Comparison of ENCODE assay signal across 14 cellular contexts in genomic region chr4:72366601-72367000, GRCh38.
A peak's percentile ranks its signal among the peaks of the same experiment; 100 is the strongest.
DNase-seq lines count a peak whose midpoint lies in the region; ATAC-seq and TF ChIP-seq lines count a peak whose summit lies in the region.
"Had no signal": no experiment of that assay in that cellular context is flagged by ENCODE, and none has a peak within 500 bp of the region (broad histone marks: within the 10 kb centered on the region; RNA-seq: fewer than 3 reads in every experiment).

No MANE protein-coding gene starts in this region.

- H2AFZ ChIP-seq in IMR-90 (replicated peaks; ENCODE audit: low read length, poor library complexity), result no peak overlapping the region

- no TSS peak for BruUV-seq in IMR-90 (replicated peaks; lab: Mats Ljungman, UMichigan)

- TF ChIP-seq POLR2A in IMR-90 (IDR thresholded peaks at IDR 0.05; ENCODE audit: low read depth, low read length), result no peak

- DNase-seq in Caki2 (ENCODE audit: low read depth), result peak; percentile 5
- DNase-seq in IMR-90, result no peak
- DNase-seq in dedifferentiated amniotic fluid mesenchymal stem cell (ENCODE audit: extremely low spot score), result peak; percentile 35
- peak; percentile 21 for DNase-seq in stromal cell of bone marrow (ENCODE audit: low read depth)
- no peak for DNase-seq in activated CD8-positive, alpha-beta memory T cell treated with anti-CD3 and anti-CD28 coated beads, Interleukin-2, amount 50 U/mL, for 48 hours
- DNase-seq: COR-L47, MM.1S, NCI-H1105 treated with DMSO at 0.1 percent for 48 hours, NCI-H187, NCI-H69 had no signal

- no peak overlapping the region for H2BK120ac ChIP-seq in IMR-90 (ENCODE audit: low read depth, low read length)

- H3K9me1 ChIP-seq in IMR-90 (ENCODE audit: insufficient read depth, low read length), result no peaks in the 10 kb centered on the region

- no peak overlapping the region for H4K5ac ChIP-seq in IMR-90 (ENCODE audit: low read depth, low read length)

- in situ Hi-C loops in Caki2 (cut with HindIII; ENCODE audit: low pct_unique_long_range_greater_than_20kb, low sequenced_read_pairs), result no loop called here
- in situ Hi-C loops in IMR-90 (cut with MboI; ENCODE audit: low sequenced_read_pairs), result no loop called here

- ATAC-seq in IMR-90 (ENCODE audit: low read depth), result peak; percentile 27; the same call in 1 of the 2 replicates
- no peak for ATAC-seq in GM18873 (IDR thresholded peaks at IDR 0.05; ENCODE audit: low FRiP score, unreplicated experiment)
- no peak for ATAC-seq in GM19351 (IDR thresholded peaks at IDR 0.05; ENCODE audit: unreplicated experiment)

- H2BK15ac ChIP-seq in IMR-90 (ENCODE audit: low read depth, low read length), result no peak overlapping the region

- H3K27ac ChIP-seq in IMR-90 (ENCODE audit: insufficient read depth, low read length), result no peak overlapping the region
- H3K27ac ChIP-seq: C4-2B, KMS-11 had no signal

- TF ChIP-seq RAD21 in IMR-90 (IDR thresholded peaks at IDR 0.05; ENCODE audit: low read length), result no peak

- no peak overlapping the region for H2AK9ac ChIP-seq in IMR-90 (replicated peaks; ENCODE audit: low read depth, low read length, poor library complexity)

- no peak overlapping the region for H3K4me2 ChIP-seq in IMR-90 (ENCODE audit: low read depth, low read length)
- H3K4me2 ChIP-seq: KMS-11 had no signal

- H3K14ac ChIP-seq in IMR-90 (replicated peaks; ENCODE audit: low read depth, low read length), result no peak overlapping the region

- no peaks in the 10 kb centered on the region for H3K4me1 ChIP-seq in IMR-90 (ENCODE audit: control insufficient read depth, insufficient read depth, low read length)

- POLR2A ChIA-PET in IMR-90 (lab: Charles Lee; ENCODE audit: unreplicated experiment), result no interaction called here

- no peak overlapping the region for H4K8ac ChIP-seq in IMR-90 (ENCODE audit: low read depth in 2 of 2, low read length in 2 of 2)

- H3K56ac ChIP-seq in IMR-90 (ENCODE audit: extremely low read depth, insufficient read depth, low read length), result no peak overlapping the region

- dilution Hi-C loops in IMR-90 (cut with HindIII; ENCODE audit: low sequenced_read_pairs, unreplicated experiment), result no loop called here

- H2AK5ac ChIP-seq in IMR-90 (ENCODE audit: low read depth, low read length), result no peak overlapping the region

- no peaks in the 10 kb centered on the region for H3K9me3 ChIP-seq in IMR-90 (ENCODE audit: control insufficient read depth, insufficient read depth, low read length)

- no peaks in the 10 kb centered on the region for H3K79me1 ChIP-seq in IMR-90 (ENCODE audit: low read depth in 1 of 2, low read length in 2 of 2)

- CTCF ChIA-PET in IMR-90 (lab: Yijun Ruan, JAX), result no interaction called here

- H3K4me3 ChIP-seq in IMR-90 (ENCODE audit: insufficient read depth, low read depth, low read length), result no peak overlapping the region

- H2BK20ac ChIP-seq in IMR-90 (ENCODE audit: low read depth, low read length), result no peak overlapping the region

- no peak overlapping the region for H3K23ac ChIP-seq in IMR-90 (ENCODE audit: low read depth, low read length)

- no peak overlapping the region for H2BK5ac ChIP-seq in IMR-90 (ENCODE audit: low read depth, low read length, poor library complexity, severe bottlenecking)

- H3K18ac ChIP-seq in IMR-90 (ENCODE audit: low read depth, low read length), result no peak overlapping the region

- H3K9ac ChIP-seq in IMR-90 (ENCODE audit: low read depth, low read length), result no peak overlapping the region
- H3K9ac ChIP-seq: KMS-11 had no signal

- H3K27me3 ChIP-seq in IMR-90 (ENCODE audit: control insufficient read depth, insufficient read depth, low read length), result no peaks in the 10 kb centered on the region

- no peak overlapping the region for H4K91ac ChIP-seq in IMR-90 (ENCODE audit: insufficient read depth, low read depth, low read length)

- TF ChIP-seq CTCF in IMR-90 (conservative IDR thresholded peaks at IDR 0.05; ENCODE audit: low read depth, low read length), result no peak

- no peak overlapping the region for H3K4ac ChIP-seq in IMR-90 (ENCODE audit: low read depth, low read length)

- H4K20me1 ChIP-seq in IMR-90 (ENCODE audit: insufficient read depth, low read length), result no peaks in the 10 kb centered on the region

- intact Hi-C loops in IMR-90 (cut with micrococcal nuclease), result no loop called here

- H3K36me3 ChIP-seq in IMR-90 (ENCODE audit: control insufficient read depth, insufficient read depth, low read length), result no peaks in the 10 kb centered on the region

TF ChIP-seq in IMR-90, 13 proteins besides CTCF, POLR2A, EP300 and RAD21:
- TF ChIP-seq RFX5 (IDR thresholded peaks at IDR 0.05; ENCODE audit: low read depth, low read length) (no peak), MAZ (IDR thresholded peaks at IDR 0.05; ENCODE audit: borderline replicate concordance, low read depth, low read length) (no peak), CHD1 (IDR thresholded peaks at IDR 0.05; ENCODE audit: low read depth, low read length) (no peak), FOS (IDR thresholded peaks at IDR 0.05; ENCODE audit: low read depth, low read length) (no peak), NFE2L2 (IDR thresholded peaks at IDR 0.05; ENCODE audit: low read depth, low read length) (no peak), BHLHE40 (IDR thresholded peaks at IDR 0.05; ENCODE audit: low read depth, low read length) (no peak), SMC3 (IDR thresholded peaks at IDR 0.05; ENCODE audit: low read depth, low read length) (no peak), MXI1 (IDR thresholded peaks at IDR 0.05; ENCODE audit: borderline replicate concordance, low read depth, low read length) (no peak)
- TF ChIP-seq, protein P1, sequence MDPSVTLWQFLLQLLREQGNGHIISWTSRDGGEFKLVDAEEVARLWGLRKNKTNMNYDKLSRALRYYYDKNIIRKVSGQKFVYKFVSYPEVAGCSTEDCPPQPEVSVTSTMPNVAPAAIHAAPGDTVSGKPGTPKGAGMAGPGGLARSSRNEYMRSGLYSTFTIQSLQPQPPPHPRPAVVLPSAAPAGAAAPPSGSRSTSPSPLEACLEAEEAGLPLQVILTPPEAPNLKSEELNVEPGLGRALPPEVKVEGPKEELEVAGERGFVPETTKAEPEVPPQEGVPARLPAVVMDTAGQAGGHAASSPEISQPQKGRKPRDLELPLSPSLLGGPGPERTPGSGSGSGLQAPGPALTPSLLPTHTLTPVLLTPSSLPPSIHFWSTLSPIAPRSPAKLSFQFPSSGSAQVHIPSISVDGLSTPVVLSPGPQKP (IDR thresholded peaks at IDR 0.05; ENCODE audit: borderline replicate concordance, low read depth, low read length), result no peak
- TF ChIP-seq, protein P2, sequence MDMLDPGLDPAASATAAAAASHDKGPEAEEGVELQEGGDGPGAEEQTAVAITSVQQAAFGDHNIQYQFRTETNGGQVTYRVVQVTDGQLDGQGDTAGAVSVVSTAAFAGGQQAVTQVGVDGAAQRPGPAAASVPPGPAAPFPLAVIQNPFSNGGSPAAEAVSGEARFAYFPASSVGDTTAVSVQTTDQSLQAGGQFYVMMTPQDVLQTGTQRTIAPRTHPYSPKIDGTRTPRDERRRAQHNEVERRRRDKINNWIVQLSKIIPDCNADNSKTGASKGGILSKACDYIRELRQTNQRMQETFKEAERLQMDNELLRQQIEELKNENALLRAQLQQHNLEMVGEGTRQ (IDR thresholded peaks at IDR 0.05; ENCODE audit: low read depth, low read length), result no peak

Comparison
In these comparisons a context has a peak if more than half of its experiments do, and no peak if none do; other contexts are left out.
1. DNase-seq: peak in Caki2 (single experiment), dedifferentiated amniotic fluid mesenchymal stem cell (single experiment) and stromal cell of bone marrow (single experiment); none in IMR-90 (single experiment) and activated CD8-positive, alpha-beta memory T cell treated with anti-CD3 and anti-CD28 coated beads, Interleukin-2, amount 50 U/mL, for 48 hours (single experiment).